9 cellular contexts compared by ENCODE assay signal in the genomic region with DNA sequence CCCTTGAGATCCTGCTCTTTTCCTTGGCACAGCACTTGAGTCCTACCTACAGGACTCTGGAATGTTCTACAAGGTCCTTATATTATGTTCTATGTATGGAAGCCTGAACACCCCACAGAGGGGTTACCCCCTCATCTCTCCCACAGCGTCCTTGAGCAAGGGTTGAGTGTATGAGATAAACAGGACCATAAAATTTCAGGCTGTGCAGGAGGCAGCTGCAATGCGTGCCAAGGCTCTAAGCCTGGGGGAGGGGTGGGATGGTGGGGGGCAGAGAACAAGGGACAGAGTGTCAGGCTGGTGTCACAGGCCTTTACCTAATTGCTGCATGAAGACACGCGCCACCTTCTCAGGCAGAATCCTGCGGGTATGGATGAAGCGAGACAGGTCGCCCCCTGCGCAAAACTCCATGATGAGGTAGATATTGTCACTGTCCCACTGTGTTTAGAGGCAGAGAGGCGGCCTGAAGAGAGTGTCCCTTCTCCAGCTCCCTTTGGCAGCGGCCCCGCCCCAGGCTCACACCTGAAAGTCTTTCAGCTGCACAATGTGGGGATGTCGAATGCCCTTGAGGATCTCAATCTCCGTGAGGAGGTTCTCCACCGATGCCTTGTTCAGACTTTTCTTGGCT. TPM values are rescaled to one million over a fixed set of nuclear protein-coding genes. Genes with fewer than 3 reads are reported as not detected.
DNase-seq lines count a peak whose midpoint lies in the region; ATAC-seq and TF ChIP-seq lines count a peak whose summit lies in the region.
"Had no signal": no experiment of that assay in that cellular context is flagged by ENCODE, and none has a peak within 500 bp of the region (broad histone marks: within the 10 kb centered on the region; RNA-seq: fewer than 3 reads in every experiment).

No MANE protein-coding gene starts in this region.

- H3K4me1 ChIP-seq in left lung (peaks cover 17 to 30% of the 10 kb centered on the region in 2 donors), tibial artery (peaks cover 0 to 28% (median 19%) of the 10 kb centered on the region in 4 donors)

- peak overlapping the region; percentile 93 for H3K4me3 Mint-ChIP-seq in activated T-cell treated with anti-CD3 and anti-CD28 coated beads, Interleukin-2, amount 50 U/mL, for 72 hours

- H3K27ac Mint-ChIP-seq in activated T-cell treated with anti-CD3 and anti-CD28 coated beads, Interleukin-2, amount 50 U/mL, for 72 hours = no peak overlapping the region

- H3K27ac ChIP-seq in angular gyrus (ENCODE audit: low read depth, low read length) (peak overlapping the region; percentile 88), left lung (no peak overlapping the region), tibial artery (peak overlapping the region in 1 of 2 donors; percentile 89)

- peak overlapping the region; percentile 80 to 89 for H3K4me3 ChIP-seq in left lung
- peak overlapping the region; percentile 89 to 99 for H3K4me3 ChIP-seq in tibial artery

- H3K9me3 ChIP-seq in left lung (no peaks in the 10 kb centered on the region), tibial artery (no peaks in the 10 kb centered on the region)

- H3K36me3 ChIP-seq in left lung (peaks cover 0 to 63% of the 10 kb centered on the region in 2 donors), tibial artery (peaks cover 0 to 54% (median 24%) of the 10 kb centered on the region in 3 donors)

- H3K9me3 Mint-ChIP-seq in activated T-cell treated with anti-CD3 and anti-CD28 coated beads, Interleukin-2, amount 50 U/mL, for 72 hours = no peaks in the 10 kb centered on the region

- DNase-seq in activated T-cell treated with anti-CD3 and anti-CD28 coated beads, Interleukin-2, amount 50 U/mL, for 72 hours = no peak
- no peak for DNase-seq in activated T-cell treated with anti-CD3 and anti-CD28 coated beads for 4 hours
- no peak for DNase-seq in left lung
- no peak for DNase-seq in tibial artery
- DNase-seq in NOMO-1 treated with dmso at 0.1 percent for 144 hours (lab: John Stamatoyannopoulos, UW; ENCODE audit: unreplicated experiment) = no peak
- DNase-seq in omental fat pad (ENCODE audit: low spot score) = no peak

- peaks cover 0 to 6% of the 10 kb centered on the region in 2 donors for H3K36me3 Mint-ChIP-seq in activated T-cell treated with anti-CD3 and anti-CD28 coated beads, Interleukin-2, amount 50 U/mL, for 72 hours (ENCODE audit: insufficient read depth in 2 of 2)

- TF ChIP-seq CTCF in left lung (IDR thresholded peaks at IDR 0.05) (no peak), tibial artery (IDR thresholded peaks at IDR 0.05) (no peak), omental fat pad (IDR thresholded peaks at IDR 0.05) (no peak)

- ATAC-seq in activated T-cell treated with anti-CD3 and anti-CD28 coated beads, Interleukin-2, amount 50 U/mL, for 72 hours (replicated peaks in 1 of 2) = no peak
- ATAC-seq in left lung (no peak), omental fat pad (ENCODE audit: low FRiP score) (no peak), GM18858 (IDR thresholded peaks at IDR 0.05; ENCODE audit: unreplicated experiment) (no peak)

- H3K27me3 ChIP-seq in left lung (no peaks in the 10 kb centered on the region), tibial artery (no peaks in the 10 kb centered on the region)

- intact Hi-C loops in left lung (cut with DNase I) = no loop called here
- intact Hi-C loops in tibial artery (cut with DNase I; ENCODE audit: low total_unique reads) = no loop called here

- H3K27me3 Mint-ChIP-seq in activated T-cell treated with anti-CD3 and anti-CD28 coated beads, Interleukin-2, amount 50 U/mL, for 72 hours (ENCODE audit: low read depth) = no peaks in the 10 kb centered on the region

- H3K4me1 Mint-ChIP-seq in activated T-cell treated with anti-CD3 and anti-CD28 coated beads, Interleukin-2, amount 50 U/mL, for 72 hours (ENCODE audit: low read depth) = peaks cover 48% of the 10 kb centered on the region

RNA-seq across cellular contexts. Expression of a gene that starts 1.1 kb away (rescaled TPM):
- 10 to 100 TPM; 48.5 to 53.8 TPM for total RNA-seq in activated T-cell treated with anti-CD3 and anti-CD28 coated beads, Interleukin-2, amount 50 U/mL, for 72 hours
- total RNA-seq in left lung (10 to 100 TPM; 37.4 to 45.1 TPM), omental fat pad (10 to 100 TPM; 23.2 to 52.6 (median 41.4) TPM)

RNA-seq across cellular contexts. Expression of a gene that starts 15.4 kb away (rescaled TPM):
- under 1 TPM; 0.14 to 0.17 TPM for total RNA-seq in activated T-cell treated with anti-CD3 and anti-CD28 coated beads, Interleukin-2, amount 50 U/mL, for 72 hours
- not detected for total RNA-seq in left lung
- total RNA-seq in omental fat pad = not detected
- total RNA-seq: Daoy had no signal

RNA-seq across cellular contexts. Expression of a gene that starts 29.2 kb away (rescaled TPM):
- under 1 TPM; 0.53 to 0.72 TPM for total RNA-seq in activated T-cell treated with anti-CD3 and anti-CD28 coated beads, Interleukin-2, amount 50 U/mL, for 72 hours
- total RNA-seq in left lung (under 1 TPM in 1 of 2 donors, not detected in 1; 0.39 TPM), omental fat pad (not detected)
- total RNA-seq: Daoy had no signal

RNA-seq across cellular contexts. Expression of a gene that starts 31.3 kb away (rescaled TPM):
- total RNA-seq in activated T-cell treated with anti-CD3 and anti-CD28 coated beads, Interleukin-2, amount 50 U/mL, for 72 hours = 10 to 100 TPM; 66.4 to 77.0 TPM
- total RNA-seq in left lung = 100 to 1,000 TPM; 131 to 138 TPM
- 10 to 100 TPM; 55.5 to 99.4 (median 63.7) TPM for total RNA-seq in omental fat pad

RNA-seq across cellular contexts. Expression of a gene that starts 48.0 kb away (rescaled TPM):
- total RNA-seq in activated T-cell treated with anti-CD3 and anti-CD28 coated beads, Interleukin-2, amount 50 U/mL, for 72 hours = 10 to 100 TPM; 29.6 to 32.1 TPM
- total RNA-seq in left lung (10 to 100 TPM; 27.8 to 30.7 TPM), omental fat pad (10 to 100 TPM; 35.9 to 52.2 (median 44.7) TPM)
